Comparison of ENCODE assay signal across 19 cellular contexts in genomic region chr7:4151524-4151923, GRCh38.
A peak's percentile ranks its signal among the peaks of the same experiment; 100 is the strongest.
DNase-seq lines count a peak whose midpoint lies in the region; ATAC-seq, FAIRE-seq and TF ChIP-seq lines count a peak whose summit lies in the region.
"Had no signal": no experiment of that assay in that cellular context is flagged by ENCODE, and none has a peak within 500 bp of the region (broad histone marks: within the 10 kb centered on the region; RNA-seq: fewer than 3 reads in every experiment).

No MANE protein-coding gene starts in this region.

- intact Hi-C loops in body of pancreas (cut with DNase I), result no loop called here

- H3K4me1 ChIP-seq in body of pancreas (peaks cover 33% of the 10 kb centered on the region), neuronal stem cell (ENCODE audit: control insufficient read depth in 2 of 2, insufficient read depth in 1 of 2, low read depth in 1 of 2, low read length in 2 of 2) (peaks cover 2 to 4% of the 10 kb centered on the region in 2 donors), rectal smooth muscle tissue (ENCODE audit: control insufficient read depth, insufficient read depth, low read length) (no peaks in the 10 kb centered on the region)

- H3K9me3 Mint-ChIP-seq in glutamatergic neuron (ENCODE audit: unreplicated experiment), result peaks cover 24% of the 10 kb centered on the region
- H3K9me3 Mint-ChIP-seq: CD4-positive, CD25-positive, alpha-beta regulatory T cell; CD8-positive, alpha-beta T cell; GM23338; H9 had no signal

- 70 to 77% methylated on average over 10 of the region's 10 CpGs for WGBS in body of pancreas, 2 donors
- no CpG with 5 or more reads among the region's 10 CpGs for WGBS in neuronal stem cell (ENCODE audit: extremely low coverage in 2 of 2, insufficient read length in 2 of 2, insufficient replicate concordance in 1 of 2), 2 donors

- no peak overlapping the region for H2BK15ac ChIP-seq in neuronal stem cell (ENCODE audit: low read length)

- peak overlapping the region; percentile 72 to 89 (median 79) for H3K27ac ChIP-seq in body of pancreas
- H3K27ac ChIP-seq in neuronal stem cell (replicated peaks; ENCODE audit: low read length), result no peak overlapping the region
- H3K27ac ChIP-seq in rectal smooth muscle tissue (ENCODE audit: low read depth, low read length), result peak overlapping the region; percentile 0

- DNase-seq in HTR-8/SVneo (ENCODE audit: insufficient read length, low spot score), result no peak
- DNase-seq in body of pancreas, result no peak
- DNase-seq in neuronal stem cell (ENCODE audit: low spot score), result no peak
- DNase-seq in GM12891 (ENCODE audit: insufficient read length, low spot score), result no peak
- no peak for DNase-seq in glutamatergic neuron
- no peak for DNase-seq in DMS153 (lab: John Stamatoyannopoulos, UW)
- no peak for DNase-seq in NCI-H1092 treated with DMSO at 0.1 percent for 48 hours (lab: John Stamatoyannopoulos, UW)
- DNase-seq: Caco-2; CD4-positive, CD25-positive, alpha-beta regulatory T cell; CD8-positive, alpha-beta T cell; DMS79; EL; GDM1; H9 had no signal

- H3K4ac ChIP-seq in neuronal stem cell (ENCODE audit: low read length), result no peak overlapping the region

- FAIRE-seq in HTR-8/SVneo (lab: Jason Lieb, UNC), result peak; percentile 23
- FAIRE-seq in GM12891 (lab: Jason Lieb, UNC), result no peak
- FAIRE-seq: GM12878, GM18507 had no signal

- H3K23ac ChIP-seq in neuronal stem cell (ENCODE audit: low read depth, low read length, poor library complexity), result no peak overlapping the region

- H4K91ac ChIP-seq in neuronal stem cell (ENCODE audit: low read depth, low read length, poor library complexity), result no peak overlapping the region

- ATAC-seq in body of pancreas, result no peak
- ATAC-seq: CD8-positive, alpha-beta T cell; GM12878; GM23338; HCT116 had no signal

- no peak overlapping the region for H2BK12ac ChIP-seq in neuronal stem cell (ENCODE audit: low read length)

- H3K18ac ChIP-seq in neuronal stem cell (ENCODE audit: low read length), result no peak overlapping the region

- TF ChIP-seq POLR2A in body of pancreas (IDR thresholded peaks at IDR 0.05) (no peak), GM12891 (IDR thresholded peaks at IDR 0.05; ENCODE audit: low read depth, low read length) (no peak)

- no peak overlapping the region for H3K14ac ChIP-seq in neuronal stem cell (ENCODE audit: low read length)

- no peak overlapping the region for H3K4me3 Mint-ChIP-seq in glutamatergic neuron (ENCODE audit: unreplicated experiment)
- H3K4me3 Mint-ChIP-seq: CD4-positive, CD25-positive, alpha-beta regulatory T cell; CD8-positive, alpha-beta T cell; GM23338; H9 had no signal

- H3K27ac Mint-ChIP-seq in glutamatergic neuron (ENCODE audit: unreplicated experiment), result no peak overlapping the region
- H3K27ac Mint-ChIP-seq: CD4-positive, CD25-positive, alpha-beta regulatory T cell; CD8-positive, alpha-beta T cell; H9 had no signal

- peaks cover 2% of the 10 kb centered on the region for H3K36me3 Mint-ChIP-seq in glutamatergic neuron (ENCODE audit: unreplicated experiment)
- H3K36me3 Mint-ChIP-seq: CD4-positive, CD25-positive, alpha-beta regulatory T cell; CD8-positive, alpha-beta T cell had no signal

- H3K27me3 ChIP-seq in body of pancreas, result no peaks in the 10 kb centered on the region
- no peaks in the 10 kb centered on the region for H3K27me3 ChIP-seq in neuronal stem cell (ENCODE audit: control insufficient read depth in 3 of 3, insufficient read depth in 3 of 3, low read depth in 1 of 3, low read length in 3 of 3)
- H3K27me3 ChIP-seq in rectal smooth muscle tissue (ENCODE audit: control insufficient read depth, insufficient read depth, low read length), result no peaks in the 10 kb centered on the region

- H2AFZ ChIP-seq in neuronal stem cell (ENCODE audit: low read length), result no peak overlapping the region
- H2AFZ ChIP-seq: GM23338 had no signal

- H3K4me1 Mint-ChIP-seq in glutamatergic neuron (ENCODE audit: low read depth, unreplicated experiment), result peaks cover 14% of the 10 kb centered on the region
- H3K4me1 Mint-ChIP-seq: CD4-positive, CD25-positive, alpha-beta regulatory T cell had no signal

- H2BK5ac ChIP-seq in neuronal stem cell (ENCODE audit: low read length), result no peak overlapping the region

- H3K79me1 ChIP-seq in neuronal stem cell (ENCODE audit: low read depth, low read length), result no peaks in the 10 kb centered on the region

- H2BK120ac ChIP-seq in neuronal stem cell (ENCODE audit: low read depth, low read length), result no peak overlapping the region

- no peak overlapping the region for H3K4me2 ChIP-seq in neuronal stem cell (ENCODE audit: insufficient read depth, low read length, poor library complexity, severe bottlenecking)
- H3K4me2 ChIP-seq: GM23338 had no signal

- H3K9ac ChIP-seq in neuronal stem cell (ENCODE audit: low read depth, low read length, poor library complexity) (no peak overlapping the region), rectal smooth muscle tissue (ENCODE audit: low read length) (no peak overlapping the region)

- H4K8ac ChIP-seq in neuronal stem cell (ENCODE audit: low read depth, low read length), result no peak overlapping the region

- H3K36me3 ChIP-seq in body of pancreas (replicated peaks in 1 of 2; ENCODE audit: insufficient read depth in 1 of 2, low read depth in 2 of 2) (no peaks in the 10 kb centered on the region), neuronal stem cell (replicated peaks in 1 of 2; ENCODE audit: control insufficient read depth in 2 of 2, insufficient read depth in 2 of 2, low read length in 2 of 2) (no peaks in the 10 kb centered on the region), rectal smooth muscle tissue (ENCODE audit: control insufficient read depth, insufficient read depth, low read length) (no peaks in the 10 kb centered on the region)

- H2AK5ac ChIP-seq in neuronal stem cell (ENCODE audit: low read depth, low read length), result peak overlapping the region; percentile 59

- H3K4me3 ChIP-seq in body of pancreas, result no peak overlapping the region
- H3K4me3 ChIP-seq in neuronal stem cell (ENCODE audit: low read length in 2 of 2), result no peak overlapping the region
- no peak overlapping the region for H3K4me3 ChIP-seq in rectal smooth muscle tissue (ENCODE audit: low read length)
- H3K4me3 ChIP-seq: GM12878, GM23338 had no signal

- peaks cover 17% of the 10 kb centered on the region for H3K27me3 Mint-ChIP-seq in glutamatergic neuron (ENCODE audit: unreplicated experiment)
- H3K27me3 Mint-ChIP-seq: CD4-positive, CD25-positive, alpha-beta regulatory T cell had no signal

- no peaks in the 10 kb centered on the region for H3K9me3 ChIP-seq in body of pancreas
- H3K9me3 ChIP-seq in neuronal stem cell (replicated peaks in 1 of 2; ENCODE audit: control insufficient read depth in 2 of 2, insufficient read depth in 1 of 2, low read depth in 1 of 2, low read length in 2 of 2), result no peaks in the 10 kb centered on the region
- H3K9me3 ChIP-seq: Caco-2 had no signal

- no peak for TF ChIP-seq CTCF in body of pancreas (IDR thresholded peaks at IDR 0.05)
- TF ChIP-seq CTCF in glutamatergic neuron (IDR thresholded peaks at IDR 0.05; ENCODE audit: partially characterized antibody, unreplicated experiment), result no peak

TF ChIP-seq in GM12891, 5 proteins besides CTCF, POLR2A, EP300 and RAD21:
- no peak for TF ChIP-seq POLR2AphosphoS5 (IDR thresholded peaks at IDR 0.05; ENCODE audit: low read depth, low read length)
- no peak for TF ChIP-seq TAF1 (IDR thresholded peaks at IDR 0.05; ENCODE audit: low read depth, low read length)
- no peak for TF ChIP-seq PAX5 (IDR thresholded peaks at IDR 0.05; ENCODE audit: insufficient read depth, low read length, severe bottlenecking)
- TF ChIP-seq POU2F2 (IDR thresholded peaks at IDR 0.05; ENCODE audit: low read depth, low read length), result no peak
- TF ChIP-seq SPI1 (IDR thresholded peaks at IDR 0.05; ENCODE audit: low read depth, low read length), result no peak
